In the genomic region with DNA sequence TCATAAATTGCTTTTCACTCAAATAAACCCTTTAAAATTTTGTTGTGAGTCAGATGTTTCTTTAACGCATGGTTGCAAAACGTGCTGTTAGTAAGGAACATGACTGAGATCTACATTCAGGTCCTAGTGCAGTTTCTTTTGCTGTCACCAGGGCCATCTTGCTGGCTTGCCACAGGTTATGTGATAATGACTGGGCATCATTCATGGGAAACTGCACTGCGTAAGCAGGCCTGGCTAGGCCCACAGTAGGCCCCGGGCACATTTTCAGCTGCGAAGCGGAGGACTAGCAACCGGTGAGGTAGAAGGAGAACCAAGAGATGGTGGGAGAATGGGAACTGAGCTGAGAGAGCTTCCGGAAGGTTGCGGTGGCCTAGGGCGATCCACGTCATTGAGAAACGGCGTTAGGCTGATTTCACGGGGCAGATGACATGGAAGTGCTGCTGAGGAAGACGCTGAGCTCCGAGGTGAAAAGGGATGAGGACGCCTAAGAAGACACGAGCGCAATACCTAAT, we compare ENCODE assay signal across 9 cellular contexts. TPM values are rescaled to one million over a fixed set of nuclear protein-coding genes. Genes with fewer than 3 reads are reported as not detected.
DNase-seq lines count a peak whose midpoint lies in the region; ATAC-seq and TF ChIP-seq lines count a peak whose summit lies in the region.
"Had no signal": no experiment of that assay in that cellular context is flagged by ENCODE, and none has a peak within 500 bp of the region (broad histone marks: within the 10 kb centered on the region; RNA-seq: fewer than 3 reads in every experiment).

No MANE protein-coding gene starts in this region.

- peaks cover 43% of the 10 kb centered on the region for H3K4me1 ChIP-seq in CD8-positive, alpha-beta memory T cell (ENCODE audit: insufficient read depth, low read length)
- peaks cover 62% of the 10 kb centered on the region for H3K4me1 ChIP-seq in lower lobe of right lung

- peak in 1 of 2 donors; percentile 5 for ATAC-seq in lower lobe of right lung
- ATAC-seq in HG03280 (IDR thresholded peaks at IDR 0.05; ENCODE audit: unreplicated experiment): no peak
- ATAC-seq in HG02840 (IDR thresholded peaks at IDR 0.05; ENCODE audit: low FRiP score, unreplicated experiment): no peak

- no peaks in the 10 kb centered on the region for H3K36me3 ChIP-seq in CD8-positive, alpha-beta memory T cell (ENCODE audit: insufficient read depth, low read length)
- no peaks in the 10 kb centered on the region for H3K36me3 ChIP-seq in lower lobe of right lung

- H3K27ac Mint-ChIP-seq in CD8-positive, alpha-beta memory T cell: peak overlapping the region in 7 of 8 donors; percentile 3 to 99 (median 82)
- peak overlapping the region; percentile 99 for H3K27ac Mint-ChIP-seq in activated CD4-positive, alpha-beta memory T cell treated with anti-CD3 and anti-CD28 coated beads, Interleukin-2, amount 10 ng/mL, durations not matched to agents 7 days and 5 days

- no peak overlapping the region for H3K4me3 ChIP-seq in CD8-positive, alpha-beta memory T cell (ENCODE audit: low read length)
- H3K4me3 ChIP-seq in lower lobe of right lung: no peak overlapping the region

- CTCF ChIA-PET in CD8-positive, alpha-beta memory T cell (lab: Charles Lee): interaction anchor here (0.6 to 1.6 kb wide), 3 partner anchors 17 to 23 kb away, joined by 3 to 9 read pairs (median 4); partner anchors contain the start of genes SCO2 and SYCE3
- CTCF ChIA-PET in activated CD4-positive, alpha-beta memory T cell treated with anti-CD3 and anti-CD28 coated beads, Interleukin-2, amount 10 ng/mL, durations not matched to agents 7 days and 5 days (lab: Charles Lee): interaction anchor here (5.9 to 9.2 kb wide), 2 partner anchors 15 to 78 kb away, joined by 44 to 150 read pairs; partner anchors contain the start of genes SCO2 and TYMP

- peaks cover 0 to 2% of the 10 kb centered on the region in 2 donors for H3K27me3 Mint-ChIP-seq in CD8-positive, alpha-beta memory T cell
- no peaks in the 10 kb centered on the region for H3K27me3 Mint-ChIP-seq in activated CD4-positive, alpha-beta memory T cell treated with anti-CD3 and anti-CD28 coated beads, Interleukin-2, amount 10 ng/mL, durations not matched to agents 7 days and 5 days

- no peaks in the 10 kb centered on the region for H3K36me3 Mint-ChIP-seq in CD8-positive, alpha-beta memory T cell
- H3K36me3 Mint-ChIP-seq in activated CD4-positive, alpha-beta memory T cell treated with anti-CD3 and anti-CD28 coated beads, Interleukin-2, amount 10 ng/mL, durations not matched to agents 7 days and 5 days (ENCODE audit: low read depth): peaks cover 12% of the 10 kb centered on the region

- TF ChIP-seq CTCF in GM20000 (IDR thresholded peaks at IDR 0.05; ENCODE audit: extremely low read depth, missing control alignments): no peak
- no peak for TF ChIP-seq CTCF in lower lobe of right lung (IDR thresholded peaks at IDR 0.05)

- peak in 1 of 5 donors; percentile 43 for DNase-seq in CD8-positive, alpha-beta memory T cell
- DNase-seq in GM20000 (ENCODE audit: low spot score) (peak; percentile 80), lower lobe of right lung (no peak), EL (no peak), NCI-H2227 treated with DMSO at 0.1 percent for 48 hours (lab: John Stamatoyannopoulos, UW) (no peak)
- DNase-seq in activated CD4-positive, alpha-beta memory T cell treated with anti-CD3 and anti-CD28 coated beads, Interleukin-2, amount 10 ng/mL, durations not matched to agents 7 days and 5 days: no peak

- H3K27me3 ChIP-seq in CD8-positive, alpha-beta memory T cell (ENCODE audit: insufficient read depth, low read length, poor library complexity, severe bottlenecking): no peaks in the 10 kb centered on the region
- peaks cover 22% of the 10 kb centered on the region for H3K27me3 ChIP-seq in lower lobe of right lung (ENCODE audit: low read depth)

- no peak overlapping the region for H3K27ac ChIP-seq in CD8-positive, alpha-beta memory T cell (ENCODE audit: low read depth, low read length)
- peak overlapping the region; percentile 97 for H3K27ac ChIP-seq in lower lobe of right lung

- H3K4me1 Mint-ChIP-seq in CD8-positive, alpha-beta memory T cell: peaks cover 43 to 61% (median 57%) of the 10 kb centered on the region in 3 donors
- peaks cover 70% of the 10 kb centered on the region for H3K4me1 Mint-ChIP-seq in activated CD4-positive, alpha-beta memory T cell treated with anti-CD3 and anti-CD28 coated beads, Interleukin-2, amount 10 ng/mL, durations not matched to agents 7 days and 5 days

- H3K9me3 ChIP-seq in CD8-positive, alpha-beta memory T cell (ENCODE audit: low read length): no peaks in the 10 kb centered on the region
- H3K9me3 ChIP-seq in lower lobe of right lung: no peaks in the 10 kb centered on the region

- no peaks in the 10 kb centered on the region for H3K9me3 Mint-ChIP-seq in CD8-positive, alpha-beta memory T cell
- no peaks in the 10 kb centered on the region for H3K9me3 Mint-ChIP-seq in activated CD4-positive, alpha-beta memory T cell treated with anti-CD3 and anti-CD28 coated beads, Interleukin-2, amount 10 ng/mL, durations not matched to agents 7 days and 5 days

- peak overlapping the region in 4 of 7 donors; percentile 37 to 49 (median 46) for H3K4me3 Mint-ChIP-seq in CD8-positive, alpha-beta memory T cell
- H3K4me3 Mint-ChIP-seq in activated CD4-positive, alpha-beta memory T cell treated with anti-CD3 and anti-CD28 coated beads, Interleukin-2, amount 10 ng/mL, durations not matched to agents 7 days and 5 days: peak overlapping the region; percentile 11

- POLR2A ChIA-PET in CD8-positive, alpha-beta memory T cell (lab: Charles Lee): no interaction called here
- POLR2A ChIA-PET in activated CD4-positive, alpha-beta memory T cell treated with anti-CD3 and anti-CD28 coated beads, Interleukin-2, amount 10 ng/mL, durations not matched to agents 7 days and 5 days (lab: Charles Lee): interaction anchor here (1.0 to 10.1 kb wide), 4 partner anchors 14 to 79 kb away, joined by 4 to 583 read pairs (median 6); partner anchors contain the start of genes SCO2, SYCE3 and TYMP

- intact Hi-C loops in lower lobe of right lung (cut with DNase I): no loop called here

RNA-seq across cellular contexts. Expression of gene KLHDC7B, which starts 3.2 kb away (rescaled TPM):
- 1 to 10 TPM; 5.1 to 6.2 TPM for total RNA-seq in CD8-positive, alpha-beta memory T cell
- polyA plus RNA-seq in CD8-positive, alpha-beta memory T cell: 8.1 TPM
- total RNA-seq in activated CD4-positive, alpha-beta memory T cell treated with anti-CD3 and anti-CD28 coated beads, Interleukin-2, amount 10 ng/mL, durations not matched to agents 7 days and 5 days: 1 to 10 TPM; 8.0 to 8.4 TPM
- total RNA-seq in lower lobe of right lung: 0.77 TPM
- total RNA-seq: endothelial cell of umbilical vein had no signal
- polyA plus RNA-seq: endothelial cell of umbilical vein had no signal

RNA-seq across cellular contexts. Expression of gene TYMP, which starts 12.7 kb away (rescaled TPM):
- total RNA-seq in CD8-positive, alpha-beta memory T cell: 10 to 100 TPM; 86.1 to 93.6 TPM
- 17.5 TPM for polyA plus RNA-seq in CD8-positive, alpha-beta memory T cell
- total RNA-seq in activated CD4-positive, alpha-beta memory T cell treated with anti-CD3 and anti-CD28 coated beads, Interleukin-2, amount 10 ng/mL, durations not matched to agents 7 days and 5 days: 10 to 100 TPM; 89.1 to 90.2 TPM
- 151 TPM for total RNA-seq in lower lobe of right lung

RNA-seq across cellular contexts. Expression of gene SCO2, which starts 17.1 kb away (rescaled TPM):
- 1 to 10 TPM; 2.4 to 3.5 TPM for total RNA-seq in CD8-positive, alpha-beta memory T cell
- polyA plus RNA-seq in CD8-positive, alpha-beta memory T cell: 6.5 TPM
- total RNA-seq in activated CD4-positive, alpha-beta memory T cell treated with anti-CD3 and anti-CD28 coated beads, Interleukin-2, amount 10 ng/mL, durations not matched to agents 7 days and 5 days: 1 to 10 TPM; 6.4 to 7.0 TPM
- total RNA-seq in lower lobe of right lung: 4.9 TPM

RNA-seq across cellular contexts. Expression of gene SYCE3, which starts 20.2 kb away (rescaled TPM):
- not detected for total RNA-seq in CD8-positive, alpha-beta memory T cell
- not detected for polyA plus RNA-seq in CD8-positive, alpha-beta memory T cell
- total RNA-seq in activated CD4-positive, alpha-beta memory T cell treated with anti-CD3 and anti-CD28 coated beads, Interleukin-2, amount 10 ng/mL, durations not matched to agents 7 days and 5 days: under 1 TPM; 0.58 to 0.71 TPM
- total RNA-seq in lower lobe of right lung: not detected
- total RNA-seq: endothelial cell of umbilical vein had no signal
- polyA plus RNA-seq: endothelial cell of umbilical vein had no signal

RNA-seq across cellular contexts. Expression of gene NCAPH2, which starts 34.4 kb away (rescaled TPM):
- 100 to 1,000 TPM; 155 to 165 TPM for total RNA-seq in CD8-positive, alpha-beta memory T cell
- polyA plus RNA-seq in CD8-positive, alpha-beta memory T cell: 36.5 TPM
- total RNA-seq in activated CD4-positive, alpha-beta memory T cell treated with anti-CD3 and anti-CD28 coated beads, Interleukin-2, amount 10 ng/mL, durations not matched to agents 7 days and 5 days: 100 to 1,000 TPM; 105 to 108 TPM
- total RNA-seq in lower lobe of right lung: 46.1 TPM
